20 cellular contexts compared by ENCODE assay signal in the genomic region with DNA sequence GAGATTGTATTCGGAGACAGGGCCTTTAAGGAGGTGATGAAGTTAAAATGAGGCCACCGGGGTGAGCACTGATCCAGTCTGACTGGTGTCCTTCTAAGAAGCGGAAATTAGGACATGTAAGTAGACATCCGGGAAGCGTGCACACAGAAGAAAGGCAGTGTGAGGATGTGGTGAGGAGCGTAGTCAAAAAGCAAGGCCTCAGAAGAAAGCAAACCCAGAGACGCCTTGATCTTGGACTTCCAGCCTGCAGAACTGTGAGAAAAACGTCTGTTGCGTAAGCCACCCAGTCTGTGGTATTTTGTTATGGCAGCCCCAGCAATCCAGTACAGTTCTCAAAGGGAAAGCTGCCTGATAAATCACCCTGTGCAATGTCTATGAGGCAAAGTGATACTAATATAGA.
DNase-seq lines count a peak whose midpoint lies in the region; ATAC-seq and TF ChIP-seq lines count a peak whose summit lies in the region.
"Had no signal": no experiment of that assay in that cellular context is flagged by ENCODE, and none has a peak within 500 bp of the region (broad histone marks: within the 10 kb centered on the region; RNA-seq: fewer than 3 reads in every experiment).

No MANE protein-coding gene starts in this region.

- no peak overlapping the region for H3K23ac ChIP-seq in trophoblast cell (ENCODE audit: low read length)

- H2BK120ac ChIP-seq in trophoblast cell (ENCODE audit: insufficient read depth, low read length, poor library complexity): no peak overlapping the region

- no peak overlapping the region for H3K4me2 ChIP-seq in trophoblast cell (ENCODE audit: low read length)
- H3K4me2 ChIP-seq: A549; BLaER1 treated with 17β-estradiol and CSF1 and Interleukin-3, amounts not matched to agents 10 nM and 100 nM; SK-N-SH had no signal

- no peak overlapping the region for H3K14ac ChIP-seq in trophoblast cell (ENCODE audit: low read length)

- no peak overlapping the region for H4K8ac ChIP-seq in trophoblast cell (ENCODE audit: low read depth, low read length)

- no CpG with 5 or more reads among the region's 9 CpGs for WGBS in trophoblast cell (ENCODE audit: extremely low coverage, insufficient coverage, insufficient read length)

- no peaks in the 10 kb centered on the region for H3K9me3 Mint-ChIP-seq in activated naive CD8-positive, alpha-beta T cell (ENCODE audit: low read depth)
- no peaks in the 10 kb centered on the region for H3K9me3 Mint-ChIP-seq in activated naive CD8-positive, alpha-beta T cell treated with anti-CD3 and anti-CD28 coated beads, Interleukin-2, amount 50 U/mL, for 24 hours
- H3K9me3 Mint-ChIP-seq in T-helper 1 cell treated with Interleukin-12 subunit alpha and Interleukin-12 subunit beta and Interleukin-4 antibody, amounts not matched to agents 30 μg/mL and 1 μg/mL, for 36 hours: no peaks in the 10 kb centered on the region

- no peak overlapping the region for H3K27ac ChIP-seq in trophoblast cell (ENCODE audit: low read depth, low read length)
- H3K27ac ChIP-seq: A549; BLaER1 treated with 17β-estradiol and CSF1 and Interleukin-3, amounts not matched to agents 10 nM and 100 nM; gastroesophageal sphincter had no signal

- no peaks in the 10 kb centered on the region for H3K79me1 ChIP-seq in trophoblast cell (ENCODE audit: low read length)

- no peaks in the 10 kb centered on the region for H3K4me1 ChIP-seq in trophoblast cell (ENCODE audit: control insufficient read depth in 1 of 2, insufficient read depth in 2 of 2, low read length in 2 of 2)
- H3K4me1 ChIP-seq: A549, gastroesophageal sphincter had no signal

- H3K36me3 ChIP-seq in trophoblast cell (ENCODE audit: control insufficient read depth in 1 of 2, insufficient read depth in 2 of 2, low read length in 2 of 2): no peaks in the 10 kb centered on the region
- H3K36me3 ChIP-seq: BLaER1 treated with 17β-estradiol and CSF1 and Interleukin-3, amounts not matched to agents 10 nM and 100 nM; gastroesophageal sphincter had no signal

- TF ChIP-seq CTCF in choroid plexus epithelial cell (conservative IDR thresholded peaks at IDR 0.05; ENCODE audit: low read depth, low read length): no peak

- no peak overlapping the region for H4K12ac ChIP-seq in trophoblast cell (ENCODE audit: low read depth, low read length)

- H3K27ac Mint-ChIP-seq in activated naive CD8-positive, alpha-beta T cell: peak overlapping the region; percentile 67
- H3K27ac Mint-ChIP-seq in activated naive CD8-positive, alpha-beta T cell treated with anti-CD3 and anti-CD28 coated beads, Interleukin-2, amount 50 U/mL, for 24 hours: no peak overlapping the region
- H3K27ac Mint-ChIP-seq in T-helper 1 cell treated with Interleukin-12 subunit alpha and Interleukin-12 subunit beta and Interleukin-4 antibody, amounts not matched to agents 30 μg/mL and 1 μg/mL, for 36 hours: peak overlapping the region; percentile 13

- no peak overlapping the region for H2BK12ac ChIP-seq in trophoblast cell (ENCODE audit: low read length)

- no peaks in the 10 kb centered on the region for H3K9me3 ChIP-seq in trophoblast cell (ENCODE audit: insufficient read depth, low read depth, low read length)
- H3K9me3 ChIP-seq: A549; BLaER1 treated with 17β-estradiol and CSF1 and Interleukin-3, amounts not matched to agents 10 nM and 100 nM; gastroesophageal sphincter; SK-N-SH had no signal

- H3K9ac ChIP-seq in trophoblast cell (ENCODE audit: low read length): no peak overlapping the region
- H3K9ac ChIP-seq: BLaER1 treated with 17β-estradiol and CSF1 and Interleukin-3, amounts not matched to agents 10 nM and 100 nM; SK-N-SH had no signal

- H3K79me2 ChIP-seq in trophoblast cell (ENCODE audit: control insufficient read depth, insufficient read depth, low read length, poor library complexity): no peaks in the 10 kb centered on the region

- H2AK5ac ChIP-seq in trophoblast cell (ENCODE audit: low read length): no peak overlapping the region

- H4K91ac ChIP-seq in trophoblast cell (ENCODE audit: low read depth, low read length): no peak overlapping the region

- H2BK5ac ChIP-seq in trophoblast cell (ENCODE audit: low read depth, low read length, poor library complexity): no peak overlapping the region

- no peaks in the 10 kb centered on the region for H3K27me3 ChIP-seq in trophoblast cell (ENCODE audit: insufficient read depth, low read length)
- H3K27me3 ChIP-seq: BLaER1 treated with 17β-estradiol and CSF1 and Interleukin-3, amounts not matched to agents 10 nM and 100 nM; gastroesophageal sphincter had no signal

- no peak for DNase-seq in activated naive CD8-positive, alpha-beta T cell treated with anti-CD3 and anti-CD28 coated beads, Interleukin-2, amount 50 U/mL, for 24 hours
- peak; percentile 86 for DNase-seq in choroid plexus epithelial cell (ENCODE audit: low read depth)
- peak; percentile 14 for DNase-seq in renal cortical epithelial cell (ENCODE audit: low read depth)
- no peak for DNase-seq in NCI-H510A treated with DMSO at 0.1 percent for 48 hours (lab: John Stamatoyannopoulos, UW)
- DNase-seq in trophoblast cell: no peak
- DNase-seq: Calu3, dermis blood vessel endothelial cell, KBM-7, kidney glomerular epithelial cell, NCI-H1092 treated with DMSO at 0.1 percent for 48 hours, NCI-H2081, occipital lobe, retina, SK-N-SH had no signal

- peaks cover 1% of the 10 kb centered on the region for H3K27me3 Mint-ChIP-seq in activated naive CD8-positive, alpha-beta T cell
- peaks cover 1% of the 10 kb centered on the region for H3K27me3 Mint-ChIP-seq in activated naive CD8-positive, alpha-beta T cell treated with anti-CD3 and anti-CD28 coated beads, Interleukin-2, amount 50 U/mL, for 24 hours
- H3K27me3 Mint-ChIP-seq in T-helper 1 cell treated with Interleukin-12 subunit alpha and Interleukin-12 subunit beta and Interleukin-4 antibody, amounts not matched to agents 30 μg/mL and 1 μg/mL, for 36 hours (ENCODE audit: low read depth): no peaks in the 10 kb centered on the region

- peaks cover 2% of the 10 kb centered on the region for H3K4me1 Mint-ChIP-seq in activated naive CD8-positive, alpha-beta T cell (ENCODE audit: low read depth)
- no peaks in the 10 kb centered on the region for H3K4me1 Mint-ChIP-seq in activated naive CD8-positive, alpha-beta T cell treated with anti-CD3 and anti-CD28 coated beads, Interleukin-2, amount 50 U/mL, for 24 hours
- H3K4me1 Mint-ChIP-seq in T-helper 1 cell treated with Interleukin-12 subunit alpha and Interleukin-12 subunit beta and Interleukin-4 antibody, amounts not matched to agents 30 μg/mL and 1 μg/mL, for 36 hours (ENCODE audit: low read depth): peaks cover 2% of the 10 kb centered on the region

- H3K4ac ChIP-seq in trophoblast cell (ENCODE audit: low read depth, low read length): no peak overlapping the region

- H3K4me3 ChIP-seq in choroid plexus epithelial cell (ENCODE audit: low read depth, low read length) (no peak overlapping the region), trophoblast cell (ENCODE audit: low read depth, low read length) (no peak overlapping the region)
- H3K4me3 ChIP-seq: A549; BLaER1 treated with 17β-estradiol and CSF1 and Interleukin-3, amounts not matched to agents 10 nM and 100 nM; gastroesophageal sphincter had no signal

- no peak for ATAC-seq in activated naive CD8-positive, alpha-beta T cell treated with anti-CD3 and anti-CD28 coated beads, Interleukin-2, amount 50 U/mL, for 24 hours
- no peak for ATAC-seq in GM19324 (IDR thresholded peaks at IDR 0.05; ENCODE audit: low FRiP score, unreplicated experiment)
- ATAC-seq: A549, gastroesophageal sphincter had no signal

- H3K36me3 Mint-ChIP-seq in activated naive CD8-positive, alpha-beta T cell: no peaks in the 10 kb centered on the region
- no peaks in the 10 kb centered on the region for H3K36me3 Mint-ChIP-seq in activated naive CD8-positive, alpha-beta T cell treated with anti-CD3 and anti-CD28 coated beads, Interleukin-2, amount 50 U/mL, for 24 hours (ENCODE audit: low read depth)
- H3K36me3 Mint-ChIP-seq in T-helper 1 cell treated with Interleukin-12 subunit alpha and Interleukin-12 subunit beta and Interleukin-4 antibody, amounts not matched to agents 30 μg/mL and 1 μg/mL, for 36 hours (ENCODE audit: low read depth): no peaks in the 10 kb centered on the region

- H3K4me3 Mint-ChIP-seq in activated naive CD8-positive, alpha-beta T cell: no peak overlapping the region
- no peak overlapping the region for H3K4me3 Mint-ChIP-seq in activated naive CD8-positive, alpha-beta T cell treated with anti-CD3 and anti-CD28 coated beads, Interleukin-2, amount 50 U/mL, for 24 hours
- no peak overlapping the region for H3K4me3 Mint-ChIP-seq in T-helper 1 cell treated with Interleukin-12 subunit alpha and Interleukin-12 subunit beta and Interleukin-4 antibody, amounts not matched to agents 30 μg/mL and 1 μg/mL, for 36 hours

- no peak overlapping the region for H2AFZ ChIP-seq in trophoblast cell (ENCODE audit: insufficient read depth, low read length, poor library complexity)

- no peak overlapping the region for H3K18ac ChIP-seq in trophoblast cell (ENCODE audit: low read length)

Comparison
In these comparisons a context has a peak if more than half of its experiments do, and no peak if none do; other contexts are left out.
1. DNase-seq: peak in choroid plexus epithelial cell (single experiment) and renal cortical epithelial cell (single experiment); none in activated naive CD8-positive, alpha-beta T cell treated with anti-CD3 and anti-CD28 coated beads, Interleukin-2, amount 50 U/mL, for 24 hours (single experiment), NCI-H510A treated with DMSO at 0.1 percent for 48 hours (single experiment) and trophoblast cell (0 of 2).